ENCODE assay signal across 17 cellular contexts in the genomic region with DNA sequence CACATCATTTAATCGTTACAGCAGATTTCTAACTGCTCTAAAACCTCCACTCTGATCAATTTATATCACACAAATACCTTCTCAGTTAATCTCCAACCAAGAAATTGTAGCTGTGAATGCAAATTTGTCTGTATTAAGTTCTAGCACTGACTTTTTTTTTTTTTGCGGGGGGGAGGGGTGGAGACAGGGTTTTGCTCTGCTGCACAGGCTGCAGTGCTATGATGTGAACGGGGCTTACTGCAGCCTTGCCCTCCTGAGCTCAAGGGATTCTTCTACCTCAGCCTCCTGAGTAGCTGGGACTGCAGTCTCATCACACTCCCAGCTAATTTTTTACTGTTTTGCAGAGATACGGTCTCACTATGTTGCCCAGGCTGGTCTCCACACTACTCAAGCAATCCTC.
A peak's percentile ranks its signal among the peaks of the same experiment; 100 is the strongest.
DNase-seq lines count a peak whose midpoint lies in the region; ATAC-seq and TF ChIP-seq lines count a peak whose summit lies in the region.
"Had no signal": no experiment of that assay in that cellular context is flagged by ENCODE, and none has a peak within 500 bp of the region (broad histone marks: within the 10 kb centered on the region; RNA-seq: fewer than 3 reads in every experiment).

No MANE protein-coding gene starts in this region.

- no TSS peak for BruUV-seq in OCI-LY7 (replicated peaks; lab: Mats Ljungman, UMichigan)

- POLR2A ChIA-PET in OCI-LY7 (lab: Charles Lee) = interaction anchor here (0.6 to 0.7 kb wide), 3 partner anchors 35 to 303 kb away, joined by 3 read pairs; no protein-coding TSS in a partner anchor

- TF ChIP-seq CTCF in natural killer cell (IDR thresholded peaks at IDR 0.05) (no peak), OCI-LY7 (conservative IDR thresholded peaks at IDR 0.05; ENCODE audit: low read length) (no peak)

- H3K27ac Mint-ChIP-seq in natural killer cell (peak overlapping the region; percentile 11 to 23), immature natural killer cell (peak overlapping the region in 3 of 6 donors; percentile 20 to 61 (median 53))
- H3K27ac Mint-ChIP-seq in natural killer cell treated with Interleukin-12 subunit alpha and Interleukin-12 subunit beta and Interleukin-15 and Interleukin-18, amount 100 ng/mL, for 72 hours = no peak overlapping the region

- CTCF ChIA-PET in OCI-LY7 (lab: Charles Lee; ENCODE audit: unreplicated experiment) = no interaction called here

- no peak for DNase-seq in natural killer cell
- DNase-seq in natural killer cell treated with Interleukin-12 subunit alpha and Interleukin-12 subunit beta and Interleukin-15 and Interleukin-18, amount 100 ng/mL, for 72 hours (ENCODE audit: low spot score) = no peak
- peak; percentile 30 for DNase-seq in OCI-LY7 (ENCODE audit: low spot score)
- peak; percentile 16 for DNase-seq in kidney glomerular epithelial cell (lab: John Stamatoyannopoulos, UW)
- DNase-seq in NCI-H2029 (lab: John Stamatoyannopoulos, UW) = no peak
- DNase-seq in activated gamma-delta T cell (lab: John Stamatoyannopoulos, UW) = no peak
- DNase-seq in immature natural killer cell = no peak
- DNase-seq: GOT3, MM.1S, NCI-H1105 treated with DMSO at 0.1 percent for 48 hours, NCI-H1930, NCI-H510A treated with DMSO at 0.1 percent for 48 hours, RPMI8226 had no signal

- peak overlapping the region; percentile 26; the same call in 1 of the 2 replicates for H3K4me2 ChIP-seq in OCI-LY7 (ENCODE audit: low read length)

- peaks cover 29 to 36% of the 10 kb centered on the region in 2 donors for H3K4me1 Mint-ChIP-seq in natural killer cell
- H3K4me1 Mint-ChIP-seq in natural killer cell treated with Interleukin-12 subunit alpha and Interleukin-12 subunit beta and Interleukin-15 and Interleukin-18, amount 100 ng/mL, for 72 hours (ENCODE audit: low read depth in 2 of 2) = peaks cover 20 to 31% of the 10 kb centered on the region in 2 donors
- peaks cover 30 to 38% of the 10 kb centered on the region in 2 donors for H3K4me1 Mint-ChIP-seq in immature natural killer cell

- H3K27me3 Mint-ChIP-seq in natural killer cell (ENCODE audit: low read depth in 2 of 2) (no peaks in the 10 kb centered on the region), immature natural killer cell (ENCODE audit: low read depth in 3 of 3) (peaks cover 0 to 4% (median 0%) of the 10 kb centered on the region in 3 donors)
- H3K27me3 Mint-ChIP-seq in natural killer cell treated with Interleukin-12 subunit alpha and Interleukin-12 subunit beta and Interleukin-15 and Interleukin-18, amount 100 ng/mL, for 72 hours = no peaks in the 10 kb centered on the region

- intact Hi-C loops in natural killer cell (cut with micrococcal nuclease) = loop anchor here (2.0 kb wide), 1 partner anchor 157 kb away; no protein-coding TSS in a partner anchor
- intact Hi-C loops in OCI-LY7 (cut with micrococcal nuclease; ENCODE audit: unreplicated experiment) = no loop called here

- H3K9me2 ChIP-seq in OCI-LY7 (ENCODE audit: insufficient read depth, low read length) = no peaks in the 10 kb centered on the region

- H3K79me2 ChIP-seq in OCI-LY7 (ENCODE audit: insufficient read depth, low read depth, low read length) = peaks cover 4% of the 10 kb centered on the region; the same call in 1 of the 2 replicates

- no peak overlapping the region for H3K4me3 ChIP-seq in OCI-LY7 (ENCODE audit: low read depth, low read length, poor library complexity, severe bottlenecking)
- H3K4me3 ChIP-seq: SJSA1 had no signal

- no peak overlapping the region for H3K27ac ChIP-seq in OCI-LY7 (ENCODE audit: low read depth, low read length, poor library complexity, severe bottlenecking)
- H3K27ac ChIP-seq: 22Rv1, C4-2B had no signal

- no peaks in the 10 kb centered on the region for H3K9me3 Mint-ChIP-seq in natural killer cell
- H3K9me3 Mint-ChIP-seq in natural killer cell treated with Interleukin-12 subunit alpha and Interleukin-12 subunit beta and Interleukin-15 and Interleukin-18, amount 100 ng/mL, for 72 hours = no peaks in the 10 kb centered on the region
- H3K9me3 Mint-ChIP-seq in immature natural killer cell = no peaks in the 10 kb centered on the region

- H2AFZ ChIP-seq in OCI-LY7 (ENCODE audit: low read length) = no peak overlapping the region

- no peak overlapping the region for H3K4me3 Mint-ChIP-seq in natural killer cell
- no peak overlapping the region for H3K4me3 Mint-ChIP-seq in natural killer cell treated with Interleukin-12 subunit alpha and Interleukin-12 subunit beta and Interleukin-15 and Interleukin-18, amount 100 ng/mL, for 72 hours
- H3K4me3 Mint-ChIP-seq in immature natural killer cell = no peak overlapping the region

- H3K9me3 ChIP-seq in OCI-LY7 (ENCODE audit: low read length) = no peaks in the 10 kb centered on the region
- H3K9me3 ChIP-seq: SJSA1 had no signal

- peaks cover 11% of the 10 kb centered on the region for H3K4me1 ChIP-seq in OCI-LY7 (ENCODE audit: insufficient read depth, low read length, poor library complexity, severe bottlenecking)

- no peaks in the 10 kb centered on the region for H4K20me1 ChIP-seq in OCI-LY7 (ENCODE audit: insufficient read depth, low read length)

- no peaks in the 10 kb centered on the region for H3K36me3 Mint-ChIP-seq in natural killer cell
- peaks cover 11% of the 10 kb centered on the region for H3K36me3 Mint-ChIP-seq in natural killer cell treated with Interleukin-12 subunit alpha and Interleukin-12 subunit beta and Interleukin-15 and Interleukin-18, amount 100 ng/mL, for 72 hours
- peaks cover 6 to 12% (median 10%) of the 10 kb centered on the region in 3 donors for H3K36me3 Mint-ChIP-seq in immature natural killer cell

- ATAC-seq in natural killer cell = no peak
- ATAC-seq in natural killer cell treated with Interleukin-12 subunit alpha and Interleukin-12 subunit beta and Interleukin-15 and Interleukin-18, amount 100 ng/mL, for 72 hours = no peak
- no peak for ATAC-seq in GM19395 (IDR thresholded peaks at IDR 0.05; ENCODE audit: unreplicated experiment)

- peaks cover 11% of the 10 kb centered on the region for H3K36me3 ChIP-seq in OCI-LY7 (ENCODE audit: insufficient read depth, low read length)

Comparison
In these comparisons a context has a peak if more than half of its experiments do, and no peak if none do; other contexts are left out.
1. H3K27ac Mint-ChIP-seq: peak in natural killer cell (2 of 2); none in natural killer cell treated with Interleukin-12 subunit alpha and Interleukin-12 subunit beta and Interleukin-15 and Interleukin-18, amount 100 ng/mL, for 72 hours (0 of 2).
2. DNase-seq: peak in OCI-LY7 (single experiment) and kidney glomerular epithelial cell (single experiment); none in natural killer cell (single experiment), natural killer cell treated with Interleukin-12 subunit alpha and Interleukin-12 subunit beta and Interleukin-15 and Interleukin-18, amount 100 ng/mL, for 72 hours (single experiment), NCI-H2029 (single experiment), activated gamma-delta T cell (single experiment) and immature natural killer cell (0 of 3).